Comparison of ENCODE assay signal across 2 cellular contexts in genomic region chr2:159651884-159652283, GRCh38.
TF ChIP-seq lines count a peak whose summit lies in the region.

No MANE protein-coding gene starts in this region.

TF ChIP-seq in HepG2, 621 proteins besides CTCF, POLR2A, EP300 and RAD21 (continues in another document):
- TF ChIP-seq ZNF609 (CRISPR knock-in tag; IDR thresholded peaks at IDR 0.05; ENCODE audit: borderline replicate concordance) (no peak), ZNF644 (CRISPR knock-in tag; IDR thresholded peaks at IDR 0.05; ENCODE audit: low read depth) (no peak), FOXO4 (CRISPR knock-in tag; conservative IDR thresholded peaks at IDR 0.05) (no peak), ZNF33A (CRISPR knock-in tag; IDR thresholded peaks at IDR 0.05; ENCODE audit: borderline replicate concordance) (no peak), MAFK (conservative IDR thresholded peaks at IDR 0.05 in 1 of 2, IDR thresholded peaks at IDR 0.05 in 1 of 2; ENCODE audit: low read length in 2 of 2) (peak; percentile 85 to 93), SRF (IDR thresholded peaks at IDR 0.05; ENCODE audit: low read depth, low read length) (no peak), NFE2L2 (IDR thresholded peaks at IDR 0.05; ENCODE audit: low read length) (peak; percentile 87)

TF ChIP-seq in K562, 482 proteins besides CTCF, POLR2A, EP300 and RAD21:
- TF ChIP-seq ZNF280A (IDR thresholded peaks at IDR 0.05; ENCODE audit: low read depth, partially characterized antibody) (no peak), MAFF (IDR thresholded peaks at IDR 0.05; ENCODE audit: low read length) (peak; percentile 91), ZNF507 (tag; conservative IDR thresholded peaks at IDR 0.05) (no peak), C11orf30 (IDR thresholded peaks at IDR 0.05; ENCODE audit: low read depth) (peak; percentile 94), MAFK (IDR thresholded peaks at IDR 0.05; ENCODE audit: low read length) (peak; percentile 92), ZNF316 (IDR thresholded peaks at IDR 0.05) (peak; percentile 97), PHB2 (IDR thresholded peaks at IDR 0.05; ENCODE audit: low read depth) (no peak), MAFG (tag; conservative IDR thresholded peaks at IDR 0.05) (peak; percentile 95), NFE2 (IDR thresholded peaks at IDR 0.05; ENCODE audit: low read depth) (peak; percentile 72), BCOR (IDR thresholded peaks at IDR 0.05) (no peak), CBFA2T2 (conservative IDR thresholded peaks at IDR 0.05) (no peak), BACH1 (tag; IDR thresholded peaks at IDR 0.05) (peak; percentile 66; the same call in 1 of the 2 replicates), PBX2 (CRISPR knock-in tag; IDR thresholded peaks at IDR 0.05; ENCODE audit: low read depth) (no peak), PBX2 (tag; conservative IDR thresholded peaks at IDR 0.05; ENCODE audit: low read depth) (0 out of 2 replicates have a peak, but pooled peaks have one; percentile 12), RBM14 (IDR thresholded peaks at IDR 0.05; ENCODE audit: borderline replicate concordance, insufficient read depth, low read depth, low read length) (no peak), ZNF766 (CRISPR knock-in tag; conservative IDR thresholded peaks at IDR 0.05) (no peak), NFE2L1 (tag; IDR thresholded peaks at IDR 0.05; ENCODE audit: borderline replicate concordance, low read depth) (peak; percentile 75), PKNOX1 (IDR thresholded peaks at IDR 0.05) (0 out of 2 replicates have a peak, but pooled peaks have one; percentile 28), ZBTB9 (CRISPR knock-in tag; IDR thresholded peaks at IDR 0.05) (no peak), ZBTB33 (CRISPR knock-in tag; IDR thresholded peaks at IDR 0.05) (no peak)
